In the genomic region with DNA sequence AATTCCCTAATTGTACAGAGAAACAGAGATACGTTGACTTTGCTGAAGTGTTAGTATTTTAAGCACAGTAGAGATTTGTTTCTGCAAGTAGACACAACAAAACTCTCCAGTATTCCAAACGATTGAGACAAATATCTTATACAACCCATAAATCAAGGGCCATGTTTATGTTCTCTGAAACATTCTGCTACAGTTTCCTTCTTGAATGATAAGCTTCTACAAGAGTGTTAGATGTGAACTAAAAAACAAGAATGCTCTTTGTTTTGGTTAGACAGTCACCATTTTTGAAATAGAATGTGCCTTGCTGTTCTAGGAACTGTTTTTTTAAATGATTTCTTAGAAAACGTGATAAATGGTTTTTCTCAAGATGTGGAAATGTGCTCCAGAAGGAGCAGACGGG, we compare ENCODE assay signal across 16 cellular contexts.
DNase-seq lines count a peak whose midpoint lies in the region; ATAC-seq and TF ChIP-seq lines count a peak whose summit lies in the region.
"Had no signal": no experiment of that assay in that cellular context is flagged by ENCODE, and none has a peak within 500 bp of the region (broad histone marks: within the 10 kb centered on the region; RNA-seq: fewer than 3 reads in every experiment).

No MANE protein-coding gene starts in this region.

- no peaks in the 10 kb centered on the region for H3K27me3 Mint-ChIP-seq in GM23338 (ENCODE audit: insufficient read depth, low read depth, poor library complexity)
- H3K27me3 Mint-ChIP-seq in chondrocyte (ENCODE audit: low read depth) = no peaks in the 10 kb centered on the region
- H3K27me3 Mint-ChIP-seq in nephron progenitor cell (ENCODE audit: low read depth, poor library complexity) = no peaks in the 10 kb centered on the region
- H3K27me3 Mint-ChIP-seq in natural killer cell (ENCODE audit: low read depth in 2 of 2) = no peaks in the 10 kb centered on the region
- H3K27me3 Mint-ChIP-seq: CD4-positive, alpha-beta T cell had no signal

- no peaks in the 10 kb centered on the region for H3K4me1 Mint-ChIP-seq in GM23338
- peaks cover 20% of the 10 kb centered on the region for H3K4me1 Mint-ChIP-seq in chondrocyte (ENCODE audit: low read depth)
- peaks cover 4% of the 10 kb centered on the region for H3K4me1 Mint-ChIP-seq in nephron progenitor cell
- no peaks in the 10 kb centered on the region for H3K4me1 Mint-ChIP-seq in stimulated activated effector memory CD8-positive, alpha-beta T cell treated with anti-CD3 and anti-CD28 coated beads, Interleukin-12 subunit alpha, Interleukin-12 subunit beta, amount 100 ng/mL, for 72 hours
- no peaks in the 10 kb centered on the region for H3K4me1 Mint-ChIP-seq in natural killer cell

- H4K20me1 ChIP-seq in GM23338 (replicated peaks; ENCODE audit: insufficient read depth) (no peaks in the 10 kb centered on the region), hepatocyte (ENCODE audit: insufficient read depth, poor library complexity, severe bottlenecking) (no peaks in the 10 kb centered on the region)

- no peaks in the 10 kb centered on the region for H3K9me3 ChIP-seq in hepatocyte (ENCODE audit: low read depth)
- H3K9me3 ChIP-seq: A549, Caco-2 had no signal

- no peaks in the 10 kb centered on the region for H3K27me3 ChIP-seq in GM23338 (ENCODE audit: insufficient read depth)
- H3K27me3 ChIP-seq in hepatocyte = no peaks in the 10 kb centered on the region

- no peaks in the 10 kb centered on the region for H3K9me2 ChIP-seq in GM23338 (ENCODE audit: insufficient read depth)
- no peaks in the 10 kb centered on the region for H3K9me2 ChIP-seq in hepatocyte (replicated peaks; ENCODE audit: insufficient read depth)

- H3F3A ChIP-seq in GM23338 (replicated peaks; ENCODE audit: low read depth) = no peaks in the 10 kb centered on the region

- intact Hi-C loops in natural killer cell (cut with micrococcal nuclease) = no loop called here

- no peaks in the 10 kb centered on the region for H3K36me3 Mint-ChIP-seq in GM23338 (ENCODE audit: low read depth)
- no peaks in the 10 kb centered on the region for H3K36me3 Mint-ChIP-seq in chondrocyte (ENCODE audit: low read depth)
- no peaks in the 10 kb centered on the region for H3K36me3 Mint-ChIP-seq in nephron progenitor cell (ENCODE audit: low read depth)
- H3K36me3 Mint-ChIP-seq in stimulated activated effector memory CD8-positive, alpha-beta T cell treated with anti-CD3 and anti-CD28 coated beads, Interleukin-12 subunit alpha, Interleukin-12 subunit beta, amount 100 ng/mL, for 72 hours = no peaks in the 10 kb centered on the region
- H3K36me3 Mint-ChIP-seq in natural killer cell = no peaks in the 10 kb centered on the region

- H3K4me1 ChIP-seq in GM23338 (ENCODE audit: insufficient read depth) (no peaks in the 10 kb centered on the region), hepatocyte (ENCODE audit: insufficient read depth) (peaks cover 3% of the 10 kb centered on the region)
- H3K4me1 ChIP-seq: A549, Caco-2 had no signal

- H3K4me3 ChIP-seq in GM23338 (no peak overlapping the region), hepatocyte (no peak overlapping the region)
- H3K4me3 ChIP-seq: A549 had no signal

- H3K27ac ChIP-seq in GM23338 (ENCODE audit: low read depth) = no peak overlapping the region
- no peak overlapping the region for H3K27ac ChIP-seq in hepatocyte
- H3K27ac ChIP-seq: 22Rv1, A549, C4-2B had no signal

- DNase-seq in GM23338 (ENCODE audit: low spot score) (no peak), chondrocyte (ENCODE audit: low spot score) (no peak), hepatocyte (ENCODE audit: low spot score) (no peak), nephron progenitor cell (no peak), natural killer cell (no peak), NCI-H748 treated with DMSO at 0.1 percent for 48 hours (lab: John Stamatoyannopoulos, UW) (no peak), NCI-H510A treated with DMSO at 0.1 percent for 48 hours (lab: John Stamatoyannopoulos, UW) (no peak)
- DNase-seq in stimulated activated effector memory CD8-positive, alpha-beta T cell treated with anti-CD3 and anti-CD28 coated beads, Interleukin-12 subunit alpha, Interleukin-12 subunit beta, amount 100 ng/mL, for 72 hours (ENCODE audit: low spot score in 2 of 2) = no peak
- DNase-seq: AML-193; Caco-2; CD4-positive, alpha-beta T cell; HCEC 1CT had no signal

- H3K36me3 ChIP-seq in GM23338 (ENCODE audit: insufficient read depth) (no peaks in the 10 kb centered on the region), hepatocyte (replicated peaks; ENCODE audit: insufficient read depth, low read depth) (no peaks in the 10 kb centered on the region)

- no peak overlapping the region for H3K4me2 ChIP-seq in GM23338
- peak overlapping the region; percentile 33 for H3K4me2 ChIP-seq in hepatocyte
- H3K4me2 ChIP-seq: A549 had no signal

- H3K4me3 Mint-ChIP-seq in GM23338 (no peak overlapping the region), chondrocyte (ENCODE audit: unreplicated experiment) (no peak overlapping the region), nephron progenitor cell (no peak overlapping the region), natural killer cell (no peak overlapping the region)
- H3K4me3 Mint-ChIP-seq in stimulated activated effector memory CD8-positive, alpha-beta T cell treated with anti-CD3 and anti-CD28 coated beads, Interleukin-12 subunit alpha, Interleukin-12 subunit beta, amount 100 ng/mL, for 72 hours = no peak overlapping the region
- H3K4me3 Mint-ChIP-seq: CD4-positive, alpha-beta T cell had no signal

- H2AFZ ChIP-seq in GM23338 (0 out of 2 replicates have a peak overlapping the region, but pooled peaks have one; percentile 35), hepatocyte (peak overlapping the region; percentile 14)

- no peak for TF ChIP-seq CTCF in GM23338 (conservative IDR thresholded peaks at IDR 0.05; ENCODE audit: low read depth in 2 of 2)
- no peak for TF ChIP-seq CTCF in chondrocyte (IDR thresholded peaks at IDR 0.05)
- no peak for TF ChIP-seq CTCF in hepatocyte (IDR thresholded peaks at IDR 0.05; ENCODE audit: poor library complexity)
- TF ChIP-seq CTCF in nephron progenitor cell (IDR thresholded peaks at IDR 0.05) = no peak
- TF ChIP-seq CTCF in natural killer cell (IDR thresholded peaks at IDR 0.05) = no peak

- H3K27ac Mint-ChIP-seq in GM23338 (no peak overlapping the region), chondrocyte (ENCODE audit: unreplicated experiment) (peak overlapping the region; percentile 0), nephron progenitor cell (peak overlapping the region; percentile 0), natural killer cell (no peak overlapping the region)
- no peak overlapping the region for H3K27ac Mint-ChIP-seq in stimulated activated effector memory CD8-positive, alpha-beta T cell treated with anti-CD3 and anti-CD28 coated beads, Interleukin-12 subunit alpha, Interleukin-12 subunit beta, amount 100 ng/mL, for 72 hours
- H3K27ac Mint-ChIP-seq: CD4-positive, alpha-beta T cell had no signal

- ATAC-seq in GM23338 (no peak), natural killer cell (no peak)
- ATAC-seq in stimulated activated effector memory CD8-positive, alpha-beta T cell treated with anti-CD3 and anti-CD28 coated beads, Interleukin-12 subunit alpha, Interleukin-12 subunit beta, amount 100 ng/mL, for 72 hours = no peak
- ATAC-seq: A549, HepG2 had no signal

- WGBS in hepatocyte (ENCODE audit: low lambda C conversion rate, missing lambda C conversion rate) = 40% methylated on average over 4 of the region's 4 CpGs

- no peaks in the 10 kb centered on the region for H3K9me3 Mint-ChIP-seq in GM23338
- no peaks in the 10 kb centered on the region for H3K9me3 Mint-ChIP-seq in chondrocyte (ENCODE audit: low read depth)
- H3K9me3 Mint-ChIP-seq in nephron progenitor cell = no peaks in the 10 kb centered on the region
- peaks cover 13% of the 10 kb centered on the region for H3K9me3 Mint-ChIP-seq in stimulated activated effector memory CD8-positive, alpha-beta T cell treated with anti-CD3 and anti-CD28 coated beads, Interleukin-12 subunit alpha, Interleukin-12 subunit beta, amount 100 ng/mL, for 72 hours
- peaks cover 13% of the 10 kb centered on the region in 2 donors for H3K9me3 Mint-ChIP-seq in natural killer cell

- H3K79me2 ChIP-seq in GM23338 (replicated peaks; ENCODE audit: insufficient read depth) = no peaks in the 10 kb centered on the region
- no peaks in the 10 kb centered on the region for H3K79me2 ChIP-seq in hepatocyte

TF ChIP-seq in GM23338, 12 proteins besides CTCF, POLR2A, EP300 and RAD21 (continues in another document):
- TF ChIP-seq ZNF331 (CRISPR knock-in tag; IDR thresholded peaks at IDR 0.05; ENCODE audit: low read depth) (no peak), CREB1 (CRISPR knock-in tag; IDR thresholded peaks at IDR 0.05; ENCODE audit: low read depth) (no peak), EZH2 (IDR thresholded peaks at IDR 0.05; ENCODE audit: low read depth, unreplicated experiment) (no peak)

Comparison
In these comparisons a context has a peak if more than half of its experiments do, and no peak if none do; other contexts are left out.
1. H3K27ac Mint-ChIP-seq: peak in chondrocyte (single experiment) and nephron progenitor cell (single experiment); none in GM23338 (single experiment), stimulated activated effector memory CD8-positive, alpha-beta T cell treated with anti-CD3 and anti-CD28 coated beads, Interleukin-12 subunit alpha, Interleukin-12 subunit beta, amount 100 ng/mL, for 72 hours (single experiment) and natural killer cell (0 of 2).